8 cellular contexts compared by ENCODE assay signal in genomic region chr22:46537221-46537945, GRCh38. TPM values are rescaled to one million over a fixed set of nuclear protein-coding genes. Genes with fewer than 3 reads are reported as not detected.
DNase-seq lines count a peak whose midpoint lies in the region; ATAC-seq and TF ChIP-seq lines count a peak whose summit lies in the region.

TSS of gene CELSR1 (minus strand) at chr22:46537620. CDS start at chr22:46537170, 450 bp downstream.

- no peak within 1 kb of the TSS for H3K27ac Mint-ChIP-seq in activated T-helper 1 cell treated with anti-CD3 and anti-CD28 coated beads, Interleukin-12 subunit alpha, Interleukin-12 subunit beta, Interleukin-2, Interleukin-4 antibody, amounts not matched to agents 30 ng/mL and 10 ng/mL and 1 ng/mL, durations not matched to agents 14 hours and 24 hours and 36 hours

- H3K4me1 ChIP-seq in BLaER1 (peaks cover 60% of the 10 kb centered on the region), gastrocnemius medialis (peaks cover 0 to 5% of the 10 kb centered on the region in 2 donors)

- peaks cover 56% of the 10 kb centered on the region for H3K27me3 ChIP-seq in BLaER1
- H3K27me3 ChIP-seq in gastrocnemius medialis: peaks cover 34 to 38% (median 35%) of the 10 kb centered on the region in 3 donors

- DNase-seq in HK-2 (ENCODE audit: unreplicated experiment) (peak; percentile 72), left cardiac atrium (no peak), gastrocnemius medialis (no peak), NCI-H1092 treated with DMSO at 0.1 percent for 48 hours (lab: John Stamatoyannopoulos, UW) (no peak)
- no peak for DNase-seq in activated T-helper 1 cell treated with anti-CD3 and anti-CD28 coated beads, Interleukin-12 subunit alpha, Interleukin-12 subunit beta, Interleukin-2, Interleukin-4 antibody, amounts not matched to agents 30 ng/mL and 10 ng/mL and 1 ng/mL, durations not matched to agents 14 hours and 24 hours and 36 hours (ENCODE audit: low spot score)

- intact Hi-C loops in activated T-helper 1 cell treated with anti-CD3 and anti-CD28 coated beads, Interleukin-12 subunit alpha, Interleukin-12 subunit beta, Interleukin-2, Interleukin-4 antibody, amounts not matched to agents 30 ng/mL and 10 ng/mL and 1 ng/mL, durations not matched to agents 14 hours and 24 hours and 36 hours (cut with micrococcal nuclease): no loop called here
- intact Hi-C loops in left cardiac atrium (cut with DNase I) (no loop called here), gastrocnemius medialis (cut with DNase I; ENCODE audit: low total_unique reads) (no loop called here)

- peak; percentile 49 to 69 for ATAC-seq in left cardiac atrium
- ATAC-seq in gastrocnemius medialis: no peak
- ATAC-seq in GM21447 (IDR thresholded peaks at IDR 0.05; ENCODE audit: unreplicated experiment): no peak
- ATAC-seq in HG03045 (IDR thresholded peaks at IDR 0.05; ENCODE audit: unreplicated experiment): no peak

- no peak for TF ChIP-seq POLR2A in gastrocnemius medialis (IDR thresholded peaks at IDR 0.05)

- H3K36me3 Mint-ChIP-seq in activated T-helper 1 cell treated with anti-CD3 and anti-CD28 coated beads, Interleukin-12 subunit alpha, Interleukin-12 subunit beta, Interleukin-2, Interleukin-4 antibody, amounts not matched to agents 30 ng/mL and 10 ng/mL and 1 ng/mL, durations not matched to agents 14 hours and 24 hours and 36 hours (ENCODE audit: low read depth): no peaks in the 10 kb centered on the region

- peak within 1 kb of the TSS; percentile 96 for H3K4me2 ChIP-seq in BLaER1

- peaks cover 5% of the 10 kb centered on the region for H3K4me1 Mint-ChIP-seq in activated T-helper 1 cell treated with anti-CD3 and anti-CD28 coated beads, Interleukin-12 subunit alpha, Interleukin-12 subunit beta, Interleukin-2, Interleukin-4 antibody, amounts not matched to agents 30 ng/mL and 10 ng/mL and 1 ng/mL, durations not matched to agents 14 hours and 24 hours and 36 hours (ENCODE audit: low read depth)

- H3K27ac ChIP-seq in BLaER1 (peak within 1 kb of the TSS; percentile 55), gastrocnemius medialis (no peak within 1 kb of the TSS)

- TF ChIP-seq CTCF in gastrocnemius medialis (IDR thresholded peaks at IDR 0.05 in 4 of 5, conservative IDR thresholded peaks at IDR 0.05 in 1 of 5): no peak

- H3K9me3 ChIP-seq in BLaER1 (peaks cover 25% of the 10 kb centered on the region), gastrocnemius medialis (no peaks in the 10 kb centered on the region)

- H3K4me3 Mint-ChIP-seq in activated T-helper 1 cell treated with anti-CD3 and anti-CD28 coated beads, Interleukin-12 subunit alpha, Interleukin-12 subunit beta, Interleukin-2, Interleukin-4 antibody, amounts not matched to agents 30 ng/mL and 10 ng/mL and 1 ng/mL, durations not matched to agents 14 hours and 24 hours and 36 hours: peak within 1 kb of the TSS; percentile 26

- in situ Hi-C loops in gastrocnemius medialis (cut with MboI; ENCODE audit: low sequenced_read_pairs in 4 of 4): loop anchor here in 3 of 4 donors (25.0 kb wide), 3 partner anchors 150 to 400 kb away; no protein-coding TSS in a partner anchor

- H3K27me3 Mint-ChIP-seq in activated T-helper 1 cell treated with anti-CD3 and anti-CD28 coated beads, Interleukin-12 subunit alpha, Interleukin-12 subunit beta, Interleukin-2, Interleukin-4 antibody, amounts not matched to agents 30 ng/mL and 10 ng/mL and 1 ng/mL, durations not matched to agents 14 hours and 24 hours and 36 hours (ENCODE audit: insufficient read depth): peaks cover 37% of the 10 kb centered on the region

- peaks cover 24% of the 10 kb centered on the region for H3K36me3 ChIP-seq in BLaER1
- no peaks in the 10 kb centered on the region for H3K36me3 ChIP-seq in gastrocnemius medialis

- no peaks in the 10 kb centered on the region for H3K9me3 Mint-ChIP-seq in activated T-helper 1 cell treated with anti-CD3 and anti-CD28 coated beads, Interleukin-12 subunit alpha, Interleukin-12 subunit beta, Interleukin-2, Interleukin-4 antibody, amounts not matched to agents 30 ng/mL and 10 ng/mL and 1 ng/mL, durations not matched to agents 14 hours and 24 hours and 36 hours

- H4K20me1 ChIP-seq in BLaER1: peaks cover 30% of the 10 kb centered on the region

- H3K4me3 ChIP-seq in BLaER1 (peak within 1 kb of the TSS; percentile 75), gastrocnemius medialis (peak within 1 kb of the TSS; percentile 9 to 36 (median 28))

- peak within 1 kb of the TSS; percentile 53; the same call in 1 of the 2 replicates for H3K9ac ChIP-seq in BLaER1

RNA-seq across cellular contexts. Expression of gene CELSR1, which starts in this region (rescaled TPM):
- 0.39 and 0.44 TPM in 2 replicates for total RNA-seq in activated T-helper 1 cell treated with anti-CD3 and anti-CD28 coated beads, Interleukin-12 subunit alpha, Interleukin-12 subunit beta, Interleukin-2, Interleukin-4 antibody, amounts not matched to agents 30 ng/mL and 10 ng/mL and 1 ng/mL, durations not matched to agents 14 hours and 24 hours and 36 hours
- total RNA-seq in left cardiac atrium (1 to 10 TPM; 6.5 to 8.1 TPM), gastrocnemius medialis (1 to 10 TPM in 2 of 4 donors, under 1 TPM in 2; 0.10 to 1.5 (median 0.87) TPM)

Comparison
In these comparisons a context has a peak if more than half of its experiments do, and no peak if none do; other contexts are left out.
1. ATAC-seq: peak in left cardiac atrium (2 of 2); none in gastrocnemius medialis (0 of 2), GM21447 (single experiment) and HG03045 (single experiment).